18 cellular contexts compared by ENCODE assay signal in genomic region chr3:152538518-152538917, GRCh38.
DNase-seq lines count a peak whose midpoint lies in the region; TF ChIP-seq lines count a peak whose summit lies in the region.
"Had no signal": no experiment of that assay in that cellular context is flagged by ENCODE, and none has a peak within 500 bp of the region (broad histone marks: within the 10 kb centered on the region; RNA-seq: fewer than 3 reads in every experiment).

No MANE protein-coding gene starts in this region.

- H3K4me1 ChIP-seq in GM23248 (ENCODE audit: insufficient read depth) (no peaks in the 10 kb centered on the region), mesenchymal stem cell (ENCODE audit: control insufficient read depth, insufficient read depth, low read depth, low read length) (no peaks in the 10 kb centered on the region), left ventricle myocardium inferior (no peaks in the 10 kb centered on the region)
- H3K4me1 ChIP-seq: HAP-1 had no signal

- H3K9ac ChIP-seq in GM23248 (no peak overlapping the region), mesenchymal stem cell (ENCODE audit: low read length) (peak overlapping the region; percentile 20)

- no peak overlapping the region for H3K4me3 ChIP-seq in GM23248
- H3K4me3 ChIP-seq in brain microvascular endothelial cell (ENCODE audit: low read depth, low read length): no peak overlapping the region
- H3K4me3 ChIP-seq in fibroblast of mammary gland (ENCODE audit: control insufficient read depth, low read depth, low read length): no peak overlapping the region
- peak overlapping the region in 1 of 2 experiments; percentile 48 for H3K4me3 ChIP-seq in mesenchymal stem cell (ENCODE audit: insufficient read depth in 1 of 2, low read depth in 1 of 2, low read length in 2 of 2)
- H3K4me3 ChIP-seq in left ventricle myocardium inferior: no peak overlapping the region
- H3K4me3 ChIP-seq: HAP-1 had no signal

- H3K27ac ChIP-seq in GM23248: no peak overlapping the region
- no peak overlapping the region for H3K27ac ChIP-seq in brain microvascular endothelial cell
- H3K27ac ChIP-seq in mesenchymal stem cell (ENCODE audit: low read length, poor library complexity, severe bottlenecking): no peak overlapping the region
- no peak overlapping the region for H3K27ac ChIP-seq in left ventricle myocardium inferior (replicated peaks)

- no peaks in the 10 kb centered on the region for H3K79me2 ChIP-seq in GM23248 (ENCODE audit: insufficient read depth)

- H3K79me1 ChIP-seq in mesenchymal stem cell (replicated peaks; ENCODE audit: low read length, poor library complexity, severe bottlenecking): no peaks in the 10 kb centered on the region

- H3K27me3 ChIP-seq in GM23248 (replicated peaks; ENCODE audit: insufficient read depth): no peaks in the 10 kb centered on the region
- no peaks in the 10 kb centered on the region for H3K27me3 ChIP-seq in brain microvascular endothelial cell (replicated peaks)
- H3K27me3 ChIP-seq in mesenchymal stem cell (ENCODE audit: control insufficient read depth in 1 of 2, insufficient read depth in 1 of 2, low read length in 2 of 2): no peaks in the 10 kb centered on the region
- H3K27me3 ChIP-seq in left ventricle myocardium inferior (ENCODE audit: low read depth): no peaks in the 10 kb centered on the region

- no peak overlapping the region for H4K8ac ChIP-seq in mesenchymal stem cell (ENCODE audit: low read length)

- no peak overlapping the region for H3K14ac ChIP-seq in mesenchymal stem cell (ENCODE audit: low read length in 2 of 2)

- no peak overlapping the region for H2AK5ac ChIP-seq in mesenchymal stem cell (ENCODE audit: low read length, severe bottlenecking)

- DNase-seq in GM23248 (peak; percentile 2), brain microvascular endothelial cell (peak; percentile 17), fibroblast of mammary gland (ENCODE audit: low read depth) (peak; percentile 60), mesenchymal stem cell (no peak), MV-4-11 (lab: John Stamatoyannopoulos, UW) (no peak), 8988T (no peak), NCI-H82 (lab: John Stamatoyannopoulos, UW) (no peak), left ventricle myocardium inferior (no peak)
- DNase-seq: C1 segment of cervical spinal cord; Calu3; CD4-positive, alpha-beta memory T cell; COR-L47; DMS53; DMS79 treated with DMSO at 0.1 percent for 48 hours; GF-D8; GOT3; HFFc6 had no signal

- H3K9me3 ChIP-seq in GM23248 (ENCODE audit: low read depth): no peaks in the 10 kb centered on the region
- H3K9me3 ChIP-seq in mesenchymal stem cell (ENCODE audit: control insufficient read depth, low read length): peaks cover 4% of the 10 kb centered on the region
- H3K9me3 ChIP-seq in left ventricle myocardium inferior (replicated peaks): peaks cover 28% of the 10 kb centered on the region
- H3K9me3 ChIP-seq: HAP-1 had no signal

- H3K23ac ChIP-seq in mesenchymal stem cell (ENCODE audit: low read length in 2 of 2): no peak overlapping the region

- no peak overlapping the region for H3K18ac ChIP-seq in mesenchymal stem cell (ENCODE audit: low read depth in 1 of 2, low read length in 2 of 2)

- no peak overlapping the region for H2BK5ac ChIP-seq in mesenchymal stem cell (ENCODE audit: low read depth, low read length, poor library complexity, severe bottlenecking)

- in situ Hi-C loops in GM23248 (cut with MboI) (no loop called here), brain microvascular endothelial cell (cut with HindIII; ENCODE audit: low pct_ligation_motif_present, low sequenced_read_pairs) (no loop called here)

- no peaks in the 10 kb centered on the region for H3K36me3 ChIP-seq in GM23248 (ENCODE audit: low read depth)
- no peaks in the 10 kb centered on the region for H3K36me3 ChIP-seq in brain microvascular endothelial cell (replicated peaks)
- no peaks in the 10 kb centered on the region for H3K36me3 ChIP-seq in mesenchymal stem cell (ENCODE audit: control insufficient read depth in 1 of 2, insufficient read depth in 2 of 2, low read depth in 1 of 2, low read length in 2 of 2)
- H3K36me3 ChIP-seq in left ventricle myocardium inferior: no peaks in the 10 kb centered on the region
- H3K36me3 ChIP-seq: HAP-1 had no signal

- no peak overlapping the region for H2BK120ac ChIP-seq in mesenchymal stem cell (ENCODE audit: low read depth, low read length)

- H4K20me1 ChIP-seq in GM23248 (ENCODE audit: insufficient read depth): no peaks in the 10 kb centered on the region

- WGBS in GM23248 (ENCODE audit: low coverage in 1 of 2, low lambda C conversion rate in 2 of 2, missing lambda C conversion rate in 2 of 2), 2 experiments: 43 to 55% methylated on average over 1 of the region's 1 CpG
- WGBS in mesenchymal stem cell: 90% methylated on average over 1 of the region's 1 CpG

- intact Hi-C loops in left ventricle myocardium inferior (cut with micrococcal nuclease): no loop called here

- no peak overlapping the region for H4K91ac ChIP-seq in mesenchymal stem cell (ENCODE audit: low read length)

- TF ChIP-seq CTCF in brain microvascular endothelial cell (IDR thresholded peaks at IDR 0.05; ENCODE audit: low read depth, low read length, missing control alignments) (no peak), fibroblast of mammary gland (conservative IDR thresholded peaks at IDR 0.05; ENCODE audit: control insufficient read depth, insufficient read depth, low read depth, low read length) (no peak), left ventricle myocardium inferior (IDR thresholded peaks at IDR 0.05; ENCODE audit: borderline replicate concordance) (no peak)

- H3K4me2 ChIP-seq in GM23248 (ENCODE audit: unreplicated experiment): no peak overlapping the region
- no peak overlapping the region for H3K4me2 ChIP-seq in mesenchymal stem cell (ENCODE audit: low read length, poor library complexity, severe bottlenecking)

- H2AFZ ChIP-seq in GM23248: no peak overlapping the region
- no peak overlapping the region for H2AFZ ChIP-seq in mesenchymal stem cell (ENCODE audit: low read depth, low read length)

- H2BK12ac ChIP-seq in mesenchymal stem cell (ENCODE audit: low read length in 2 of 2): no peak overlapping the region

- no peak overlapping the region for H2BK15ac ChIP-seq in mesenchymal stem cell (ENCODE audit: low read depth, poor library complexity, severe bottlenecking)

- no peaks in the 10 kb centered on the region for H3K9me2 ChIP-seq in GM23248 (ENCODE audit: insufficient read depth)

- H3K4ac ChIP-seq in mesenchymal stem cell (ENCODE audit: low read depth in 1 of 2, low read length in 2 of 2): no peak overlapping the region

- no peaks in the 10 kb centered on the region for H3F3A ChIP-seq in GM23248 (ENCODE audit: insufficient read depth)

Comparison
In these comparisons a context has a peak if more than half of its experiments do, and no peak if none do; other contexts are left out.
1. DNase-seq: peak in GM23248 (single experiment), brain microvascular endothelial cell (single experiment) and fibroblast of mammary gland (single experiment); none in mesenchymal stem cell (single experiment), MV-4-11 (single experiment), 8988T (single experiment), NCI-H82 (single experiment) and left ventricle myocardium inferior (single experiment).